22 cellular contexts compared by ENCODE assay signal in genomic region chr9:7161469-7161868, GRCh38.
"Had no signal": no experiment of that assay in that cellular context is flagged by ENCODE, and none has a peak within 500 bp of the region (broad histone marks: within the 10 kb centered on the region; RNA-seq: fewer than 3 reads in every experiment).

No MANE protein-coding gene starts in this region.

- H3K4me2 ChIP-seq: KMS-11 had no signal

- H3K27me3 ChIP-seq: SJSA1 had no signal

- H3K36me3 ChIP-seq: SJSA1 had no signal

- H3K27me3 Mint-ChIP-seq: IgD-negative memory B cell had no signal

- H3K9ac ChIP-seq: KMS-11 had no signal

- H3K9me3 ChIP-seq: SJSA1 had no signal

- ATAC-seq: K562 had no signal

- H3K4me3 ChIP-seq: K562, SJSA1, SK-N-MC had no signal

- DNase-seq: Kasumi-1, MM.1S, NCI-H1092 treated with DMSO at 0.1 percent for 48 hours, NCI-H1436, NCI-H187, NCI-H2029, NCI-H2081 treated with DMSO at 0.1 percent for 48 hours, NCI-H2171, NCI-H226, NCI-H446, NCI-H510A, NCI-H524 treated with DMSO at 0.1 percent for 48 hours, NCI-H69, NCI-H774, RPMI8226, SHP77 treated with DMSO at 0.1 percent for 48 hours had no signal

- H3K27ac ChIP-seq: HL-60, KMS-11, SJSA1, SK-N-MC had no signal

- H3K4me3 Mint-ChIP-seq: IgD-negative memory B cell had no signal

- H3K4me1 ChIP-seq: SJSA1 had no signal

- H3K9me3 Mint-ChIP-seq: IgD-negative memory B cell had no signal
